ENCODE assay signal across 8 cellular contexts in genomic region chr2:189798312-189799029, GRCh38. TPM values are rescaled to one million over a fixed set of nuclear protein-coding genes. Genes with fewer than 3 reads are reported as not detected.
A peak's percentile ranks its signal among the peaks of the same experiment; 100 is the strongest.
DNase-seq lines count a peak whose midpoint lies in the region; ATAC-seq and TF ChIP-seq lines count a peak whose summit lies in the region.

No MANE protein-coding gene starts in this region.

- intact Hi-C loops in ascending aorta (cut with DNase I), result no loop called here

- peak; percentile 20 for DNase-seq in NCI-H2107 treated with DMSO at 0.1 percent for 48 hours (lab: John Stamatoyannopoulos, UW; ENCODE audit: unreplicated experiment)
- DNase-seq in NCI-H2107 (lab: John Stamatoyannopoulos, UW), result no peak
- DNase-seq in MV-4-11 (lab: John Stamatoyannopoulos, UW), result peak; percentile 72
- no peak for DNase-seq in ascending aorta (ENCODE audit: low spot score in 2 of 2)
- peak; percentile 35 for DNase-seq in kidney tubule cell (ENCODE audit: low spot score)
- DNase-seq in KG1 (lab: John Stamatoyannopoulos, UW), result no peak
- no peak for DNase-seq in activated CD4-positive, alpha-beta T cell treated with anti-CD3 and anti-CD28 coated beads for 48 hours

- H3K4me1 ChIP-seq in ascending aorta, result no peaks in the 10 kb centered on the region

- no peak overlapping the region for H3K27ac ChIP-seq in ascending aorta

- H3K27me3 ChIP-seq in ascending aorta, result no peaks in the 10 kb centered on the region

- peak; percentile 84 for ATAC-seq in GM21786 (IDR thresholded peaks at IDR 0.05; ENCODE audit: unreplicated experiment)

- peak in 2 of 3 experiments; percentile 29 to 40 for TF ChIP-seq CTCF in ascending aorta (IDR thresholded peaks at IDR 0.05)

- H3K4me3 ChIP-seq in ascending aorta, result no peak overlapping the region

- H3K9me3 ChIP-seq in ascending aorta, result no peaks in the 10 kb centered on the region

- H3K36me3 ChIP-seq in ascending aorta, result peaks cover 5 to 30% of the 10 kb centered on the region in 2 donors

RNA-seq across cellular contexts. Expression of gene PMS1, which starts 14.2 kb away (rescaled TPM):
- 8.7 TPM for total RNA-seq in ascending aorta

RNA-seq across cellular contexts. Expression of gene ORMDL1, which starts 14.3 kb away (rescaled TPM):
- 68.6 TPM for total RNA-seq in ascending aorta

RNA-seq across cellular contexts. Expression of gene OSGEPL1, which starts 35.9 kb away (rescaled TPM):
- total RNA-seq in ascending aorta, result not detected

Comparison
In these comparisons a context has a peak if more than half of its experiments do, and no peak if none do; other contexts are left out.
1. DNase-seq: peak in NCI-H2107 treated with DMSO at 0.1 percent for 48 hours (single experiment), MV-4-11 (single experiment) and kidney tubule cell (single experiment); none in NCI-H2107 (single experiment), ascending aorta (0 of 2), KG1 (single experiment) and activated CD4-positive, alpha-beta T cell treated with anti-CD3 and anti-CD28 coated beads for 48 hours (single experiment).